ENCODE assay signal across 8 cellular contexts in genomic region chr4:140150886-140151699, GRCh38. TPM values are rescaled to one million over a fixed set of nuclear protein-coding genes. Genes with fewer than 3 reads are reported as not detected.
A peak's percentile ranks its signal among the peaks of the same experiment; 100 is the strongest.
DNase-seq lines count a peak whose midpoint lies in the region; ATAC-seq and TF ChIP-seq lines count a peak whose summit lies in the region.

No MANE protein-coding gene starts in this region.

- H3K27ac ChIP-seq in KOPT-K1 (ENCODE audit: low read depth, low read length, poor library complexity, severe bottlenecking) (peak overlapping the region; percentile 94), Peyer's patch (peak overlapping the region; percentile 88 to 99 (median 94))

- H3K27me3 ChIP-seq in Peyer's patch, result no peaks in the 10 kb centered on the region

- peaks cover 0 to 5% (median 0%) of the 10 kb centered on the region in 4 donors for H3K4me1 ChIP-seq in Peyer's patch

- H3K9me3 ChIP-seq in KOPT-K1 (ENCODE audit: insufficient read depth, low read length, poor library complexity, severe bottlenecking) (no peaks in the 10 kb centered on the region), Peyer's patch (no peaks in the 10 kb centered on the region)

- H3K4me3 ChIP-seq in Peyer's patch, result peak overlapping the region; percentile 52 to 97 (median 69)

- no peak for ATAC-seq in GM19035 (IDR thresholded peaks at IDR 0.05; ENCODE audit: unreplicated experiment)

- no peaks in the 10 kb centered on the region for H3K36me3 ChIP-seq in KOPT-K1 (ENCODE audit: insufficient read depth, low read length)
- H3K36me3 ChIP-seq in Peyer's patch, result no peaks in the 10 kb centered on the region

- peak; percentile 95 for DNase-seq in ELF-1 (ENCODE audit: low read depth, low spot score)
- peak; percentile 39 to 89 (median 87) for DNase-seq in Peyer's patch
- peak; percentile 63 to 75 for DNase-seq in activated T-cell treated with anti-CD3 and anti-CD28 coated beads, Interleukin-2, amount 50 U/mL, for 48 hours
- peak; percentile 61 to 69 for DNase-seq in erythroblast (lab: John Stamatoyannopoulos, UW)
- peak; percentile 89 for DNase-seq in midbrain (lab: John Stamatoyannopoulos, UW)
- DNase-seq in stimulated activated CD8-positive, alpha-beta memory T cell treated with anti-CD3 and anti-CD28 coated beads, Interleukin-7, amount 100 ng/mL, for 1 hour (ENCODE audit: low read depth in 2 of 2), result peak; percentile 45 to 52

- TF ChIP-seq POLR2A in Peyer's patch (IDR thresholded peaks at IDR 0.05), result peak; percentile 18 to 45
- TF ChIP-seq POLR2A in erythroblast (IDR thresholded peaks at IDR 0.05; ENCODE audit: low read length), result peak; percentile 19

- TF ChIP-seq CTCF in Peyer's patch (IDR thresholded peaks at IDR 0.05), result no peak

RNA-seq across cellular contexts. Expression of gene MAML3, which starts 2.9 kb away (rescaled TPM):
- total RNA-seq in Peyer's patch, result 10 to 100 TPM in 3 of 4 donors, 1 to 10 TPM in 1; 6.5 to 44.6 (median 22.1) TPM
